In the genomic region with DNA sequence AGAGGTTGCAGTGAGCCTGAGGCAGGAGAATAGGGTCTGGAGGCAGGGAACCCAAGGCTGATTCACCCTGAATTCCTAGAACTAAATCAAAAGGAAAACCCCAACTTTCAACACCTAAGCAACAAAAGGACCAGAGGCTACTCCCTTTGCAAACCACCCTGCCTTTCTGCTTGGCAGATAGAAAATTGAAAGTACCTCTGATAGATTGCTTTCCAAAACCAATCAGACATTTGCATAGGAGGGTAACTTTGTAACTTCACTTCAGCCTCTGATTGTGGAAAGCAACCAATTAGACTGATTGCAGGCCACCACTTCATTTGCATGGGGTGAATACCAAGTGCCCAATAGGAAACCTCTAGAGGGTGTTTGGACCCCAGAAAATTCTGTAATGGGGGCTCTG, we compare ENCODE assay signal across 23 cellular contexts. TPM values are rescaled to one million over a fixed set of nuclear protein-coding genes. Genes with fewer than 3 reads are reported as not detected.
"Had no signal": no experiment of that assay in that cellular context is flagged by ENCODE, and none has a peak within 500 bp of the region (broad histone marks: within the 10 kb centered on the region; RNA-seq: fewer than 3 reads in every experiment).

No MANE protein-coding gene starts in this region.

- H3K4me3 Mint-ChIP-seq: activated CD4-positive, alpha-beta T cell treated with anti-CD3 and anti-CD28 coated beads for 36 hours; activated CD8-positive, alpha-beta T cell treated with anti-CD3 and anti-CD28 coated beads for 36 hours; activated naive CD4-positive, alpha-beta T cell treated with anti-CD3 and anti-CD28 coated beads, Interleukin-2, amount 10 ng/mL, durations not matched to agents 7 days and 5 days; endodermal cell; neural progenitor cell; T-helper 1 cell treated with Interleukin-12 subunit alpha and Interleukin-12 subunit beta and Interleukin-4 antibody, amounts not matched to agents 30 μg/mL and 1 μg/mL, for 36 hours; WTC11 had no signal

- H3K4me1 ChIP-seq: right atrium auricular region, testis, vagina had no signal

- H2AFZ ChIP-seq: neural progenitor cell had no signal

- H3K27ac Mint-ChIP-seq: activated CD4-positive, alpha-beta T cell treated with anti-CD3 and anti-CD28 coated beads for 36 hours; activated CD8-positive, alpha-beta T cell treated with anti-CD3 and anti-CD28 coated beads for 36 hours; activated naive CD4-positive, alpha-beta T cell treated with anti-CD3 and anti-CD28 coated beads, Interleukin-2, amount 10 ng/mL, durations not matched to agents 7 days and 5 days; endodermal cell; neural progenitor cell; progenitor cell of endocrine pancreas; T-helper 1 cell treated with Interleukin-12 subunit alpha and Interleukin-12 subunit beta and Interleukin-4 antibody, amounts not matched to agents 30 μg/mL and 1 μg/mL, for 36 hours had no signal

- H3K36me3 Mint-ChIP-seq: activated naive CD4-positive, alpha-beta T cell treated with anti-CD3 and anti-CD28 coated beads, Interleukin-2, amount 10 ng/mL, durations not matched to agents 7 days and 5 days; naive B cell; neural progenitor cell had no signal

- H3K4me2 ChIP-seq: neural progenitor cell had no signal

- H3K4me3 ChIP-seq: coronary artery, heart right ventricle, lower lobe of right lung, neural progenitor cell, right atrium auricular region, testis, vagina had no signal

- H3K4me1 Mint-ChIP-seq: naive B cell had no signal

- H3K27me3 ChIP-seq: neural progenitor cell, right atrium auricular region, testis, vagina had no signal

- H3K9ac ChIP-seq: neural progenitor cell had no signal

- H3K36me3 ChIP-seq: heart right ventricle, lower lobe of right lung, neural progenitor cell, right atrium auricular region, vagina had no signal

- FAIRE-seq: keratinocyte had no signal

- H3K9me3 Mint-ChIP-seq: activated CD8-positive, alpha-beta T cell treated with anti-CD3 and anti-CD28 coated beads for 36 hours; activated naive CD4-positive, alpha-beta T cell treated with anti-CD3 and anti-CD28 coated beads, Interleukin-2, amount 10 ng/mL, durations not matched to agents 7 days and 5 days; T-helper 1 cell treated with Interleukin-12 subunit alpha and Interleukin-12 subunit beta and Interleukin-4 antibody, amounts not matched to agents 30 μg/mL and 1 μg/mL, for 36 hours had no signal

- H3K9me3 ChIP-seq: heart right ventricle, lower lobe of right lung, right atrium auricular region, testis, vagina had no signal

- ATAC-seq: activated CD4-positive, alpha-beta T cell treated with anti-CD3 and anti-CD28 coated beads for 36 hours; activated CD8-positive, alpha-beta T cell treated with anti-CD3 and anti-CD28 coated beads for 36 hours; heart right ventricle; lower lobe of right lung had no signal

- DNase-seq: activated CD4-positive, alpha-beta T cell treated with anti-CD3 and anti-CD28 coated beads for 36 hours; activated CD8-positive, alpha-beta T cell treated with anti-CD3 and anti-CD28 coated beads for 36 hours; activated naive CD4-positive, alpha-beta T cell treated with anti-CD3 and anti-CD28 coated beads, Interleukin-2, amount 10 ng/mL, durations not matched to agents 7 days and 5 days; activated T-cell treated with anti-CD3 and anti-CD28 coated beads, Interleukin-2, amount 50 U/mL, for 1 hour; amygdala; cerebellar nuclear complex; heart right ventricle; lower lobe of right lung; naive B cell; stimulated activated CD4-positive, alpha-beta T cell treated with anti-CD3 and anti-CD28 coated beads, Interleukin-12 subunit alpha, Interleukin-12 subunit beta, amount 100 ng/mL, for 4 hours; T1000; testis; trophoblast cell had no signal

- H3K27ac ChIP-seq: coronary artery, epithelial cell of prostate, heart right ventricle, lower lobe of right lung, neural progenitor cell, right atrium auricular region, testis, vagina had no signal

RNA-seq across cellular contexts. Expression of a gene that starts 10.9 kb away (rescaled TPM):
- total RNA-seq: activated CD8-positive, alpha-beta T cell treated with anti-CD3 and anti-CD28 coated beads for 36 hours had no signal
